ENCODE assay signal across 10 cellular contexts in the genomic region with DNA sequence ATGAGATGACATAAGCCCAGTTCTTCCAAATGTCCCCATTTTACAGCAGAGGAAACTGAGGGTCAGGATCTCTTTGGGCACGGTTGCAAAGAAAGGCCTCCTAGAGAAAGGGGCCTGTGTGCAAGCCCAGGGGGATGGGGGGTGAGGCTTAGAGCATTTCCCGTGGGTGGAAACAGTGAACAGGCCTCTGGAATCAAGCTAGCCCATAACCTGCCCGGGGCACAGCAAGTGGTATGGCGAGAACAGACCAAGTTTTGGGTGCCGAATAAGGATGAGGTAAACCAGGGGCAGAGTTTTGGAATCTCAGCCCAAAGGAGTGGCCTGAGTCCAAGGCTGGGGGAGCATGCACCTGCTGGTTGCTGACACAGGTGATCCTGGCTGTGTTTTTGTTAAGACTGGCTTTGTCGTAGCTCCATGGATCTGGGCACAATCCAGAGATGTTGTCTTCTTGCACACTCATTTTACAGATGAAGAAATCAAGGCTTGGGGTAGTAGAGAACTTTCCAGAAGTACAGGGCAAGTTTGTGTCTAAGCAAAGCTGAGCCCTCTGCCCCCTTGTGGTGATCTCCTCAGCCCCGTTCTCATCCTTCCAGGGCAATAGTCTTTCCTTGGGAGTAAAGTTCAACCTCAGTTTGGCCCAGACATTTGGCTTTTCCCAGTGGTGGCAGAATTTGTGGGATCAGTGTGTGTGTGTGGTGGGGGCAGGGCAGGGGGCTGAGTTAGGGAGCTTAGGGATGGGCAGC. TPM values are rescaled to one million over a fixed set of nuclear protein-coding genes. Genes with fewer than 3 reads are reported as not detected.
DNase-seq lines count a peak whose midpoint lies in the region; ATAC-seq, FAIRE-seq and TF ChIP-seq lines count a peak whose summit lies in the region.
"Had no signal": no experiment of that assay in that cellular context is flagged by ENCODE, and none has a peak within 500 bp of the region (broad histone marks: within the 10 kb centered on the region; RNA-seq: fewer than 3 reads in every experiment).

No MANE protein-coding gene starts in this region.

- no peak overlapping the region for H3K4me3 ChIP-seq in Jurkat, Clone E6-1 (ENCODE audit: low read length)
- no peak overlapping the region for H3K4me3 ChIP-seq in neural progenitor cell
- H3K4me3 ChIP-seq: gastroesophageal sphincter, ovary had no signal

- no peaks in the 10 kb centered on the region for H3K27me3 ChIP-seq in neural progenitor cell
- H3K27me3 ChIP-seq: gastroesophageal sphincter, ovary had no signal

- no peak for FAIRE-seq in urothelium cell line (lab: Jason Lieb, UNC)

- no peaks in the 10 kb centered on the region for H3K4me1 ChIP-seq in neural progenitor cell
- H3K4me1 ChIP-seq: gastroesophageal sphincter had no signal

- no peaks in the 10 kb centered on the region for H3K79me2 ChIP-seq in neural progenitor cell (ENCODE audit: low read depth)

- H3F3A ChIP-seq in neural progenitor cell (ENCODE audit: low read depth), result no peaks in the 10 kb centered on the region

- H3K9me3 Mint-ChIP-seq in neural progenitor cell, result no peaks in the 10 kb centered on the region

- peaks cover 12% of the 10 kb centered on the region for H3K4me1 Mint-ChIP-seq in neural progenitor cell

- TF ChIP-seq CTCF in neural progenitor cell (IDR thresholded peaks at IDR 0.05), result peak; percentile 48

- no peak overlapping the region for H3K27ac Mint-ChIP-seq in neural progenitor cell

- H3K36me3 Mint-ChIP-seq in neural progenitor cell, result no peaks in the 10 kb centered on the region

- H3K27ac ChIP-seq in neural progenitor cell, result no peak overlapping the region
- H3K27ac ChIP-seq: gastroesophageal sphincter, ovary had no signal

- in situ Hi-C loops in G401 (cut with HindIII; ENCODE audit: low sequenced_read_pairs), result no loop called here

- H3K9me3 ChIP-seq in neural progenitor cell (ENCODE audit: low read depth), result no peaks in the 10 kb centered on the region
- H3K9me3 ChIP-seq: ovary had no signal

- H3K4me3 Mint-ChIP-seq in neural progenitor cell, result peak overlapping the region; percentile 22

- no peaks in the 10 kb centered on the region for H3K27me3 Mint-ChIP-seq in neural progenitor cell (ENCODE audit: insufficient read depth, low read depth)

- ATAC-seq in GM18867 (IDR thresholded peaks at IDR 0.05; ENCODE audit: unreplicated experiment), result no peak
- ATAC-seq: gastroesophageal sphincter had no signal

- no peak overlapping the region for H3K4me2 ChIP-seq in neural progenitor cell

- no peaks in the 10 kb centered on the region for H3K36me3 ChIP-seq in neural progenitor cell
- H3K36me3 ChIP-seq: gastroesophageal sphincter, ovary had no signal

- no peak overlapping the region for H3K9ac ChIP-seq in neural progenitor cell

- DNase-seq in G401 (ENCODE audit: low spot score) (peak; percentile 11), cerebellum (ENCODE audit: low spot score) (peak; percentile 19), neural progenitor cell (ENCODE audit: low spot score) (peak; percentile 42), urothelium cell line (ENCODE audit: low spot score) (no peak), NCI-H1436 treated with DMSO at 0.1 percent for 48 hours (lab: John Stamatoyannopoulos, UW) (no peak)
- DNase-seq in Jurkat, Clone E6-1 (ENCODE audit: low read depth, low spot score), result peak; percentile 1
- no peak for DNase-seq in activated T-cell treated with anti-CD3 and anti-CD28 coated beads, Interleukin-2, amount 50 U/mL, for 1 hour
- DNase-seq: ovary had no signal

- no peak overlapping the region for H2AFZ ChIP-seq in neural progenitor cell (replicated peaks)

- no peaks in the 10 kb centered on the region for H4K20me1 ChIP-seq in neural progenitor cell (ENCODE audit: low read depth)

RNA-seq across cellular contexts. Expression of gene MYEOV, which starts 53.5 kb away (rescaled TPM):
- total RNA-seq in G401 (2014; rRNA removed; shearing (Covaris generic)), result 1.8 and 5.6 TPM in 2 replicates
- polyA plus RNA-seq in Jurkat, Clone E6-1 (2012; ENCODE audit: insufficient read depth, insufficient read length), result not detected
- total RNA-seq in cerebellum, result not detected
- total RNA-seq in neural progenitor cell (ENCODE audit: low replicate concordance), result not detected in 2 replicates
- total RNA-seq: gastroesophageal sphincter had no signal

Comparison
In these comparisons a context has a peak if more than half of its experiments do, and no peak if none do; other contexts are left out.
1. DNase-seq: peak in G401 (single experiment), Jurkat, Clone E6-1 (single experiment), cerebellum (single experiment) and neural progenitor cell (single experiment); none in activated T-cell treated with anti-CD3 and anti-CD28 coated beads, Interleukin-2, amount 50 U/mL, for 1 hour (single experiment), urothelium cell line (single experiment) and NCI-H1436 treated with DMSO at 0.1 percent for 48 hours (single experiment).